In the genomic region with DNA sequence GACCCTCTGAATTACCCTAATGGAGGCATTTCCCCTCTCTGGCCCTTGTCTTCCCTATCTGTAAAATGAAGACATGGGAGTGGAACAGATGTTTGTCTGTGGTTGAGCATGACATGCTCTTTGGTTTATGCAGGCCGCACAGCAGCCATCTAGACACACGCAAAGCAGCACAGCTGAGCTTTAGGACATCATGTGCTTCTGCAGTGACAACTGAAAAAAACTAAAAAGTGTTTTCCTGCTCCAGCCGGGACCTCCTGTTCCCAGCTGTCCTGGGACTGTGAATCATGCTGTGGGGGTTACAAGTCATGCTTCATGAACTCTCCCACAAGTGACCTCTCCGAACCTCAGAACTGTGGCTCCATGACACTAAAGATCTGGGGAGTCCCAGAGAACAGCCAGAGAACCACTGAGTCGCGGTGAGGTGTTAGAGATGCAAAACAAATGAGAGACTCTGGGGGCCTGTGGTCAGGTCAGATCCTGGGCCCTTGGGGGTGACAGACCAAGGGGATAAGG, we compare ENCODE assay signal across 8 cellular contexts. TPM values are rescaled to one million over a fixed set of nuclear protein-coding genes. Genes with fewer than 3 reads are reported as not detected.
DNase-seq lines count a peak whose midpoint lies in the region; ATAC-seq and TF ChIP-seq lines count a peak whose summit lies in the region.

No MANE protein-coding gene starts in this region.

- H3K4me3 Mint-ChIP-seq in activated naive CD8-positive, alpha-beta T cell treated with anti-CD3 and anti-CD28 coated beads, Interleukin-2, amount 10 ng/mL, durations not matched to agents 7 days and 5 days = peak overlapping the region; percentile 100

- peak; percentile 64 for DNase-seq in Daoy (ENCODE audit: low read depth)
- DNase-seq in GM20000 (ENCODE audit: low spot score) = peak; percentile 73
- DNase-seq in activated naive CD8-positive, alpha-beta T cell treated with anti-CD3 and anti-CD28 coated beads, Interleukin-2, amount 10 ng/mL, durations not matched to agents 7 days and 5 days = no peak
- peak in 1 of 2 donors; percentile 29 for DNase-seq in tibial nerve (ENCODE audit: low spot score in 2 of 2)
- no peak for DNase-seq in WERI-Rb-1
- no peak for DNase-seq in effector memory CD4-positive, alpha-beta T cell

- H3K27ac ChIP-seq in layer of hippocampus (ENCODE audit: low read depth, low read length) = peak overlapping the region; percentile 64
- peak overlapping the region in 3 of 4 donors; percentile 91 to 96 (median 95) for H3K27ac ChIP-seq in tibial nerve
- H3K27ac ChIP-seq in WERI-Rb-1 = no peak overlapping the region
- H3K27ac ChIP-seq in effector memory CD4-positive, alpha-beta T cell (ENCODE audit: insufficient read depth, low read length, poor library complexity, severe bottlenecking) = no peak overlapping the region

- ATAC-seq in HG03521 (IDR thresholded peaks at IDR 0.05; ENCODE audit: unreplicated experiment) = peak; percentile 47
- no peak for ATAC-seq in activated naive CD8-positive, alpha-beta T cell treated with anti-CD3 and anti-CD28 coated beads, Interleukin-2, amount 10 ng/mL, durations not matched to agents 7 days and 5 days (ENCODE audit: low read depth)

- peak overlapping the region; percentile 53 to 89 (median 72) for H3K4me3 ChIP-seq in tibial nerve
- H3K4me3 ChIP-seq in WERI-Rb-1 (ENCODE audit: low read depth, low read length) = no peak overlapping the region
- no peak overlapping the region for H3K4me3 ChIP-seq in effector memory CD4-positive, alpha-beta T cell (ENCODE audit: insufficient read depth, low read depth, low read length, poor library complexity, severe bottlenecking)

- H3K4me1 Mint-ChIP-seq in activated naive CD8-positive, alpha-beta T cell treated with anti-CD3 and anti-CD28 coated beads, Interleukin-2, amount 10 ng/mL, durations not matched to agents 7 days and 5 days = peaks cover 58% of the 10 kb centered on the region

- TF ChIP-seq EP300 in tibial nerve (IDR thresholded peaks at IDR 0.05) = peak; percentile 64 to 88

- no peak for TF ChIP-seq POLR2A in tibial nerve (IDR thresholded peaks at IDR 0.05)

- peaks cover 4% of the 10 kb centered on the region for H3K27me3 Mint-ChIP-seq in activated naive CD8-positive, alpha-beta T cell treated with anti-CD3 and anti-CD28 coated beads, Interleukin-2, amount 10 ng/mL, durations not matched to agents 7 days and 5 days

- H3K27ac Mint-ChIP-seq in activated naive CD8-positive, alpha-beta T cell treated with anti-CD3 and anti-CD28 coated beads, Interleukin-2, amount 10 ng/mL, durations not matched to agents 7 days and 5 days = peak overlapping the region; percentile 97

- H3K9me3 ChIP-seq in tibial nerve = no peaks in the 10 kb centered on the region
- H3K9me3 ChIP-seq in WERI-Rb-1 (ENCODE audit: severe bottlenecking) = no peaks in the 10 kb centered on the region
- no peaks in the 10 kb centered on the region for H3K9me3 ChIP-seq in effector memory CD4-positive, alpha-beta T cell (ENCODE audit: control insufficient read depth, low read length)

- H3K4me1 ChIP-seq in tibial nerve = peaks cover 0 to 70% (median 51%) of the 10 kb centered on the region in 4 donors
- H3K4me1 ChIP-seq in effector memory CD4-positive, alpha-beta T cell (ENCODE audit: control insufficient read depth, insufficient read depth, low read length, poor library complexity, severe bottlenecking) = peaks cover 28% of the 10 kb centered on the region

- POLR2A ChIA-PET in activated naive CD8-positive, alpha-beta T cell treated with anti-CD3 and anti-CD28 coated beads, Interleukin-2, amount 10 ng/mL, durations not matched to agents 7 days and 5 days (lab: Charles Lee) = interaction anchor here (0.5 to 2.7 kb wide), 3 partner anchors 66 to 345 kb away, joined by 4 to 17 read pairs (median 12); a partner anchor contains a TSS

- 50 to 56% methylated on average over 6 of the region's 6 CpGs for WGBS in tibial nerve, 2 donors

- peaks cover 12% of the 10 kb centered on the region for H3K36me3 Mint-ChIP-seq in activated naive CD8-positive, alpha-beta T cell treated with anti-CD3 and anti-CD28 coated beads, Interleukin-2, amount 10 ng/mL, durations not matched to agents 7 days and 5 days

- H3K36me3 ChIP-seq in tibial nerve (no peaks in the 10 kb centered on the region), WERI-Rb-1 (no peaks in the 10 kb centered on the region)
- no peaks in the 10 kb centered on the region for H3K36me3 ChIP-seq in effector memory CD4-positive, alpha-beta T cell (ENCODE audit: control insufficient read depth, insufficient read depth, low read length)

- no peak for TF ChIP-seq CTCF in GM20000 (IDR thresholded peaks at IDR 0.05; ENCODE audit: extremely low read depth, missing control alignments)
- no peak for TF ChIP-seq CTCF in tibial nerve (IDR thresholded peaks at IDR 0.05)
- TF ChIP-seq CTCF in WERI-Rb-1 (IDR thresholded peaks at IDR 0.05; ENCODE audit: low read depth, low read length) = no peak

- no peaks in the 10 kb centered on the region for H3K27me3 ChIP-seq in layer of hippocampus (ENCODE audit: control insufficient read depth, insufficient read depth, low read length)
- H3K27me3 ChIP-seq in tibial nerve = no peaks in the 10 kb centered on the region
- no peaks in the 10 kb centered on the region for H3K27me3 ChIP-seq in WERI-Rb-1 (ENCODE audit: insufficient read depth, low read depth, severe bottlenecking)
- H3K27me3 ChIP-seq in effector memory CD4-positive, alpha-beta T cell (replicated peaks; ENCODE audit: control insufficient read depth, insufficient read depth, low read length, poor library complexity, severe bottlenecking) = no peaks in the 10 kb centered on the region

- H3K9me3 Mint-ChIP-seq in activated naive CD8-positive, alpha-beta T cell treated with anti-CD3 and anti-CD28 coated beads, Interleukin-2, amount 10 ng/mL, durations not matched to agents 7 days and 5 days = peaks cover 1% of the 10 kb centered on the region

RNA-seq across cellular contexts. Expression of a gene that starts 1.7 kb away (rescaled TPM):
- 41.9 and 47.1 TPM in 2 replicates for total RNA-seq in Daoy (2014; rRNA removed; shearing (Covaris generic))
- 10 to 100 TPM; 15.7 to 16.8 TPM for total RNA-seq in activated naive CD8-positive, alpha-beta T cell treated with anti-CD3 and anti-CD28 coated beads, Interleukin-2, amount 10 ng/mL, durations not matched to agents 7 days and 5 days
- total RNA-seq in tibial nerve = 10 to 100 TPM; 33.0 to 54.3 (median 38.3) TPM

RNA-seq across cellular contexts. Expression of a gene that starts 21.4 kb away (rescaled TPM):
- 43.2 and 49.3 TPM in 2 replicates for total RNA-seq in Daoy (2014; rRNA removed; shearing (Covaris generic))
- 10 to 100 TPM; 43.2 to 43.3 TPM for total RNA-seq in activated naive CD8-positive, alpha-beta T cell treated with anti-CD3 and anti-CD28 coated beads, Interleukin-2, amount 10 ng/mL, durations not matched to agents 7 days and 5 days
- 10 to 100 TPM; 38.0 to 80.2 (median 63.4) TPM for total RNA-seq in tibial nerve

Comparison
In these comparisons a context has a peak if more than half of its experiments do, and no peak if none do; other contexts are left out.
1. DNase-seq: peak in Daoy (single experiment) and GM20000 (single experiment); none in activated naive CD8-positive, alpha-beta T cell treated with anti-CD3 and anti-CD28 coated beads, Interleukin-2, amount 10 ng/mL, durations not matched to agents 7 days and 5 days (single experiment), WERI-Rb-1 (single experiment) and effector memory CD4-positive, alpha-beta T cell (0 of 3).
2. H3K27ac ChIP-seq: peak in layer of hippocampus (single experiment) and tibial nerve (3 of 4); none in WERI-Rb-1 (single experiment) and effector memory CD4-positive, alpha-beta T cell (single experiment).
3. H3K4me3 ChIP-seq: peak in tibial nerve (4 of 4); none in WERI-Rb-1 (single experiment) and effector memory CD4-positive, alpha-beta T cell (single experiment).